28 cellular contexts compared by ENCODE assay signal in the genomic region with DNA sequence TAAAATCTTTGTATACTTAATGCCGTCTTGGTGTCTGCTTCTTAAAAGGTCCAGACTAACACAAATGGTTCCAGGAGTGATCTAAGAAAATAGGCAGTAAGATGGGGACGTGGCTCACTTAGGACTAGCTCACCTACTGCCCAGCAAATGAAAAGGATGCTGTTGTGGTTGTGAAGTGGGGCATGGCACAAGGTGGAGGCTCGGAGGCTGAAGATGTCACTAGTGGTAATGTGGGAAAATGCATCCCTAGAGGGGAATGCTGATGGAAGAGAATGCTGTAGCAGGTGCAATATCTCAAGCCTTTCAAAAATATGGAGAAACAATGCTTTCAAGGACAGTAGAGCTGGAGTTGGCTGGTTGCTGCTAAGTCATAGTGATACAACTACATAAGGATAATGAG.
"Had no signal": no experiment of that assay in that cellular context is flagged by ENCODE, and none has a peak within 500 bp of the region (broad histone marks: within the 10 kb centered on the region; RNA-seq: fewer than 3 reads in every experiment).

No MANE protein-coding gene starts in this region.

- H3K4me2 ChIP-seq: neural progenitor cell had no signal

- H3K9me3 ChIP-seq: lower lobe of right lung, neutrophil, ovary, suprapubic skin, thoracic aorta, uterus had no signal

- H3K27ac ChIP-seq: left lung, lower lobe of right lung, neural progenitor cell, neutrophil, ovary, skin epidermis, suprapubic skin, thoracic aorta, tibial artery, uterus had no signal

- H3K4me3 ChIP-seq: left lung, lower lobe of right lung, neural progenitor cell, ovary, skin epidermis, suprapubic skin, thoracic aorta, tibial artery, uterus had no signal

- H3K27me3 ChIP-seq: left lung, neural progenitor cell, neutrophil, ovary, suprapubic skin, tibial artery, uterus had no signal

- H3K9me3 Mint-ChIP-seq: natural killer cell; nephron progenitor cell; stimulated activated naive CD8-positive, alpha-beta T cell treated with anti-CD3 and anti-CD28 coated beads, Interleukin-15, Interleukin-2, amounts not matched to agents 100 ng/mL and 50 ng/mL, for 24 hours; type B pancreatic cell had no signal

- H3K9ac ChIP-seq: neural progenitor cell had no signal

- H3K4me1 Mint-ChIP-seq: mesothelial cell of epicardium; naive B cell; natural killer cell; nephron progenitor cell; stimulated activated naive B cell treated with anti-CD40 and anti-IgM and Interleukin-4, amounts not matched to agents 10 μg/mL and 1 μg/mL and 100 μg/mL, for 72 hours had no signal

- H3K4me1 ChIP-seq: left lung, lower lobe of right lung, neural progenitor cell, suprapubic skin, tibial artery, uterus had no signal

- H3K27me3 Mint-ChIP-seq: type B pancreatic cell had no signal

- H2AFZ ChIP-seq: neural progenitor cell had no signal

- DNase-seq: hippocampal formation; left colon; left lung; lower lobe of right lung; mammary epithelial cell; naive B cell; natural killer cell; nephron progenitor cell; occipital lobe; ovary; right cardiac atrium; stimulated activated CD4-positive, alpha-beta T cell treated with anti-CD3 and anti-CD28 coated beads, Interleukin-12 subunit alpha, Interleukin-12 subunit beta, amount 100 ng/mL, for 4 hours; stimulated activated CD4-positive, alpha-beta T cell treated with anti-CD3 and anti-CD28 coated beads, Interleukin-15, amount 100 ng/mL, for 24 hours; stimulated activated CD4-positive, alpha-beta T cell treated with anti-CD3 and anti-CD28 coated beads, Interleukin-2, amount 100 ng/mL, for 24 hours; stimulated activated CD4-positive, alpha-beta T cell treated with anti-CD3 and anti-CD28 coated beads, Interleukin-4, amount 100 ng/mL, for 1 hour; stimulated activated naive B cell treated with anti-CD40 and anti-IgM and Interleukin-4, amounts not matched to agents 10 μg/mL and 1 μg/mL and 100 μg/mL, for 72 hours; tibial artery; uterus had no signal

- H3K36me3 Mint-ChIP-seq: mesothelial cell of epicardium, naive B cell, natural killer cell, neural progenitor cell, type B pancreatic cell had no signal

- H3K4me3 Mint-ChIP-seq: mesothelial cell of epicardium; naive B cell; natural killer cell; nephron progenitor cell; neural progenitor cell; stimulated activated naive B cell treated with anti-CD40 and anti-IgM and Interleukin-4, amounts not matched to agents 10 μg/mL and 1 μg/mL and 100 μg/mL, for 72 hours; stimulated activated naive CD8-positive, alpha-beta T cell treated with anti-CD3 and anti-CD28 coated beads, Interleukin-15, Interleukin-2, amounts not matched to agents 100 ng/mL and 50 ng/mL, for 24 hours; type B pancreatic cell had no signal

- ATAC-seq: left colon; left lung; natural killer cell; right cardiac atrium; sciatic nerve; stimulated activated naive B cell treated with anti-CD40 and anti-IgM and Interleukin-4, amounts not matched to agents 10 μg/mL and 1 μg/mL and 100 μg/mL, for 72 hours had no signal

- H3K27ac Mint-ChIP-seq: mesothelial cell of epicardium; naive B cell; natural killer cell; nephron progenitor cell; neural progenitor cell; progenitor cell of endocrine pancreas; stimulated activated naive B cell treated with anti-CD40 and anti-IgM and Interleukin-4, amounts not matched to agents 10 μg/mL and 1 μg/mL and 100 μg/mL, for 72 hours; stimulated activated naive CD8-positive, alpha-beta T cell treated with anti-CD3 and anti-CD28 coated beads, Interleukin-15, Interleukin-2, amounts not matched to agents 100 ng/mL and 50 ng/mL, for 24 hours; type B pancreatic cell had no signal

- H3K36me3 ChIP-seq: left lung, lower lobe of right lung, neural progenitor cell, neutrophil, ovary, suprapubic skin, thoracic aorta, tibial artery, uterus had no signal
